ENCODE assay signal across 1 cellular context in genomic region chr1:55321947-55322346, GRCh38.
A peak's percentile ranks its signal among the peaks of the same experiment; 100 is the strongest.
TF ChIP-seq lines count a peak whose summit lies in the region.

No MANE protein-coding gene starts in this region.

TF ChIP-seq in K562, 482 proteins besides CTCF, POLR2A, EP300 and RAD21 (continued from another document):
- no peak for TF ChIP-seq ZBTB12 (CRISPR knock-in tag; IDR thresholded peaks at IDR 0.05)
- no peak for TF ChIP-seq CHAMP1 (IDR thresholded peaks at IDR 0.05)
- no peak for TF ChIP-seq RFX5 (IDR thresholded peaks at IDR 0.05; ENCODE audit: low read depth, low read length)
- TF ChIP-seq ZBTB5 (IDR thresholded peaks at IDR 0.05), result no peak
- TF ChIP-seq OTX1 (CRISPR knock-in tag; IDR thresholded peaks at IDR 0.05), result no peak
- 0 out of 4 replicates have a peak, but pooled peaks of 1 of the 2 experiments have one; percentile 25 for TF ChIP-seq FOXA3 (CRISPR knock-in tag; conservative IDR thresholded peaks at IDR 0.05 in 1 of 2, IDR thresholded peaks at IDR 0.05 in 1 of 2)
- no peak for TF ChIP-seq BACH1 (tag; IDR thresholded peaks at IDR 0.05)
- TF ChIP-seq NR3C1 (CRISPR knock-in tag; IDR thresholded peaks at IDR 0.05), result no peak
- TF ChIP-seq, protein P1, sequence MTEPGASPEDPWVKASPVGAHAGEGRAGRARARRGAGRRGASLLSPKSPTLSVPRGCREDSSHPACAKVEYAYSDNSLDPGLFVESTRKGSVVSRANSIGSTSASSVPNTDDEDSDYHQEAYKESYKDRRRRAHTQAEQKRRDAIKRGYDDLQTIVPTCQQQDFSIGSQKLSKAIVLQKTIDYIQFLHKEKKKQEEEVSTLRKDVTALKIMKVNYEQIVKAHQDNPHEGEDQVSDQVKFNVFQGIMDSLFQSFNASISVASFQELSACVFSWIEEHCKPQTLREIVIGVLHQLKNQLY (CRISPR knock-in tag; conservative IDR thresholded peaks at IDR 0.05), result no peak
- peak; percentile 50; the same call in 1 of the 2 replicates for TF ChIP-seq MAFG (tag; conservative IDR thresholded peaks at IDR 0.05)
- no peak for TF ChIP-seq JUN (IDR thresholded peaks at IDR 0.05; ENCODE audit: borderline replicate concordance, low read depth, low read length)
- no peak for TF ChIP-seq JUN (CRISPR knock-in tag; IDR thresholded peaks at IDR 0.05; ENCODE audit: borderline replicate concordance)
- TF ChIP-seq, protein P2, sequence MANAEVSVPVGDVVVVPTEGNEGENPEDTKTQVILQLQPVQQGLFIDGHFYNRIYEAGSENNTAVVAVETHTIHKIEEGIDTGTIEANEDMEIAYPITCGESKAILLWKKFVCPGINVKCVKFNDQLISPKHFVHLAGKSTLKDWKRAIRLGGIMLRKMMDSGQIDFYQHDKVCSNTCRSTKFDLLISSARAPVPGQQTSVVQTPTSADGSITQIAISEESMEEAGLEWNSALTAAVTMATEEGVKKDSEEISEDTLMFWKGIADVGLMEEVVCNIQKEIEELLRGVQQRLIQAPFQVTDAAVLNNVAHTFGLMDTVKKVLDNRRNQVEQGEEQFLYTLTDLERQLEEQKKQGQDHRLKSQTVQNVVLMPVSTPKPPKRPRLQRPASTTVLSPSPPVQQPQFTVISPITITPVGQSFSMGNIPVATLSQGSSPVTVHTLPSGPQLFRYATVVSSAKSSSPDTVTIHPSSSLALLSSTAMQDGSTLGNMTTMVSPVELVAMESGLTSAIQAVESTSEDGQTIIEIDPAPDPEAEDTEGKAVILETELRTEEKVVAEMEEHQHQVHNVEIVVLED (CRISPR knock-in tag; IDR thresholded peaks at IDR 0.05), result no peak
- TF ChIP-seq EP400 (IDR thresholded peaks at IDR 0.05), result no peak
- no peak for TF ChIP-seq ZNF124 (CRISPR knock-in tag; IDR thresholded peaks at IDR 0.05)
- peak; percentile 55 for TF ChIP-seq ZNF316 (IDR thresholded peaks at IDR 0.05)
- no peak for TF ChIP-seq ZNF174 (CRISPR knock-in tag; IDR thresholded peaks at IDR 0.05)
- no peak for TF ChIP-seq BRF2 (IDR thresholded peaks at IDR 0.05; ENCODE audit: borderline replicate concordance, insufficient read depth, insufficient read length)
- TF ChIP-seq BRCA1 (IDR thresholded peaks at IDR 0.05), result no peak
- TF ChIP-seq BRCA1 (CRISPR knock-in tag; IDR thresholded peaks at IDR 0.05), result no peak
